ENCODE assay signal across 8 cellular contexts in genomic region chr9:97388721-97389238, GRCh38. TPM values are rescaled to one million over a fixed set of nuclear protein-coding genes. Genes with fewer than 3 reads are reported as not detected.
DNase-seq lines count a peak whose midpoint lies in the region; ATAC-seq and TF ChIP-seq lines count a peak whose summit lies in the region.

No MANE protein-coding gene starts in this region.

- no peak overlapping the region for H3K27ac Mint-ChIP-seq in CD8-positive, alpha-beta T cell
- no peak overlapping the region for H3K27ac Mint-ChIP-seq in activated CD8-positive, alpha-beta T cell treated with anti-CD3 and anti-CD28 coated beads, Interleukin-2, amount 10 ng/mL, durations not matched to agents 7 days and 5 days

- H3K4me3 ChIP-seq in CD8-positive, alpha-beta T cell (ENCODE audit: low read depth, low read length) = no peak overlapping the region
- H3K4me3 ChIP-seq in breast epithelium = no peak overlapping the region

- peak; percentile 54 for ATAC-seq in CD8-positive, alpha-beta T cell
- peak; percentile 52 for ATAC-seq in HG03103 (IDR thresholded peaks at IDR 0.05; ENCODE audit: low read depth, unreplicated experiment)
- peak; percentile 34 for ATAC-seq in activated CD8-positive, alpha-beta T cell treated with anti-CD3 and anti-CD28 coated beads, Interleukin-2, amount 10 ng/mL, durations not matched to agents 7 days and 5 days

- H3K36me3 Mint-ChIP-seq in CD8-positive, alpha-beta T cell = no peaks in the 10 kb centered on the region
- H3K36me3 Mint-ChIP-seq in activated CD8-positive, alpha-beta T cell treated with anti-CD3 and anti-CD28 coated beads, Interleukin-2, amount 10 ng/mL, durations not matched to agents 7 days and 5 days (ENCODE audit: low read depth) = no peaks in the 10 kb centered on the region

- no peaks in the 10 kb centered on the region for H3K9me3 Mint-ChIP-seq in CD8-positive, alpha-beta T cell
- no peaks in the 10 kb centered on the region for H3K9me3 Mint-ChIP-seq in activated CD8-positive, alpha-beta T cell treated with anti-CD3 and anti-CD28 coated beads, Interleukin-2, amount 10 ng/mL, durations not matched to agents 7 days and 5 days (ENCODE audit: insufficient read depth)

- CTCF ChIA-PET in CD8-positive, alpha-beta T cell (lab: Charles Lee) = interaction anchor here (1.7 to 4.2 kb wide), 3 partner anchors 9 to 532 kb away, joined by 7 to 43 read pairs (median 24); no protein-coding TSS in a partner anchor
- CTCF ChIA-PET in activated CD8-positive, alpha-beta T cell treated with anti-CD3 and anti-CD28 coated beads, Interleukin-2, amount 10 ng/mL, durations not matched to agents 7 days and 5 days (lab: Charles Lee) = no interaction called here

- H3K4me1 ChIP-seq in CD8-positive, alpha-beta T cell (ENCODE audit: insufficient read depth, low read length) = no peaks in the 10 kb centered on the region
- no peaks in the 10 kb centered on the region for H3K4me1 ChIP-seq in breast epithelium

- TF ChIP-seq POLR2A in GM19193 (IDR thresholded peaks at IDR 0.05; ENCODE audit: extremely low read depth, insufficient read depth, insufficient read length) = peak; percentile 43
- TF ChIP-seq POLR2A in breast epithelium (IDR thresholded peaks at IDR 0.05) = no peak

- no peaks in the 10 kb centered on the region for H3K27me3 ChIP-seq in CD8-positive, alpha-beta T cell (ENCODE audit: insufficient read depth, low read length)
- peaks cover 0 to 14% of the 10 kb centered on the region in 2 donors for H3K27me3 ChIP-seq in breast epithelium

- no peak overlapping the region for H3K27ac ChIP-seq in CD8-positive, alpha-beta T cell (ENCODE audit: low read depth, low read length)
- no peak overlapping the region for H3K27ac ChIP-seq in breast epithelium

- DNase-seq in CD8-positive, alpha-beta T cell = no peak
- DNase-seq in activated CD8-positive, alpha-beta T cell treated with anti-CD3 and anti-CD28 coated beads, Interleukin-2, amount 10 ng/mL, durations not matched to agents 7 days and 5 days = no peak
- no peak for DNase-seq in DMS153 (lab: John Stamatoyannopoulos, UW)
- DNase-seq in effector CD8-positive, alpha-beta T cell (lab: John Stamatoyannopoulos, UW) = no peak
- no peak for DNase-seq in breast epithelium (ENCODE audit: low spot score in 2 of 2)
- no peak for DNase-seq in SW 1271 (lab: John Stamatoyannopoulos, UW)

- H3K4me1 Mint-ChIP-seq in CD8-positive, alpha-beta T cell (ENCODE audit: low read depth) = peaks cover 4% of the 10 kb centered on the region
- peaks cover 21% of the 10 kb centered on the region for H3K4me1 Mint-ChIP-seq in activated CD8-positive, alpha-beta T cell treated with anti-CD3 and anti-CD28 coated beads, Interleukin-2, amount 10 ng/mL, durations not matched to agents 7 days and 5 days (ENCODE audit: low read depth)

- no peaks in the 10 kb centered on the region for H3K36me3 ChIP-seq in CD8-positive, alpha-beta T cell (ENCODE audit: insufficient read depth, low read length)
- no peaks in the 10 kb centered on the region for H3K36me3 ChIP-seq in breast epithelium

- no peak for TF ChIP-seq CTCF in CD8-positive, alpha-beta T cell (IDR thresholded peaks at IDR 0.05)
- no peak for TF ChIP-seq CTCF in breast epithelium (IDR thresholded peaks at IDR 0.05)

- no peak overlapping the region for H3K4me3 Mint-ChIP-seq in CD8-positive, alpha-beta T cell
- no peak overlapping the region for H3K4me3 Mint-ChIP-seq in activated CD8-positive, alpha-beta T cell treated with anti-CD3 and anti-CD28 coated beads, Interleukin-2, amount 10 ng/mL, durations not matched to agents 7 days and 5 days

- intact Hi-C loops in CD8-positive, alpha-beta T cell (cut with DNase I, micrococcal nuclease) = no loop called here
- intact Hi-C loops in breast epithelium (cut with DNase I; ENCODE audit: low total_unique reads) = no loop called here

- no peaks in the 10 kb centered on the region for H3K9me3 ChIP-seq in CD8-positive, alpha-beta T cell (ENCODE audit: low read length)
- H3K9me3 ChIP-seq in breast epithelium = no peaks in the 10 kb centered on the region

- POLR2A ChIA-PET in CD8-positive, alpha-beta T cell (lab: Charles Lee) = no interaction called here
- POLR2A ChIA-PET in activated CD8-positive, alpha-beta T cell treated with anti-CD3 and anti-CD28 coated beads, Interleukin-2, amount 10 ng/mL, durations not matched to agents 7 days and 5 days (lab: Charles Lee) = no interaction called here

- H3K27me3 Mint-ChIP-seq in CD8-positive, alpha-beta T cell (ENCODE audit: low read depth) = peaks cover 15% of the 10 kb centered on the region
- H3K27me3 Mint-ChIP-seq in activated CD8-positive, alpha-beta T cell treated with anti-CD3 and anti-CD28 coated beads, Interleukin-2, amount 10 ng/mL, durations not matched to agents 7 days and 5 days (ENCODE audit: low read depth) = peaks cover 35% of the 10 kb centered on the region

RNA-seq across cellular contexts. Expression of gene TDRD7, which starts 23.1 kb away (rescaled TPM):
- 1 to 10 TPM; 3.5 to 4.5 TPM for total RNA-seq in CD8-positive, alpha-beta T cell
- total RNA-seq in activated CD8-positive, alpha-beta T cell treated with anti-CD3 and anti-CD28 coated beads, Interleukin-2, amount 10 ng/mL, durations not matched to agents 7 days and 5 days = 1 to 10 TPM; 9.3 to 9.6 TPM
- 10 to 100 TPM in 2 of 3 donors, 1 to 10 TPM in 1; 9.8 to 15.1 (median 14.8) TPM for total RNA-seq in breast epithelium
